ENCODE assay signal across 8 cellular contexts in genomic region chr15:78618490-78618934, GRCh38. TPM values are rescaled to one million over a fixed set of nuclear protein-coding genes. Genes with fewer than 3 reads are reported as not detected.
DNase-seq lines count a peak whose midpoint lies in the region; ATAC-seq, FAIRE-seq and TF ChIP-seq lines count a peak whose summit lies in the region.

No MANE protein-coding gene starts in this region.

- no peak overlapping the region for H3K9ac ChIP-seq in HCT116 (ENCODE audit: low read length)
- H3K9ac ChIP-seq in colonic mucosa (ENCODE audit: low read depth in 2 of 2, low read length in 2 of 2): no peak overlapping the region
- H3K9ac ChIP-seq in HepG2 (ENCODE audit: insufficient read depth, low read depth, low read length): no peak overlapping the region

- BruUV-seq in HCT116 (replicated peaks; lab: Mats Ljungman, UMichigan) (no TSS peak), HepG2 (replicated peaks; lab: Mats Ljungman, UMichigan) (no TSS peak)

- H3K9me3 ChIP-seq in HCT116 (ENCODE audit: control insufficient read depth in 1 of 2, insufficient read depth in 1 of 2, low read depth in 1 of 2, low read length in 2 of 2) (no peaks in the 10 kb centered on the region), colonic mucosa (no peaks in the 10 kb centered on the region), HepG2 (ENCODE audit: low read length) (no peaks in the 10 kb centered on the region)

- H3K4me3 ChIP-seq in HCT116 (replicated peaks in 1 of 2; ENCODE audit: low read depth in 1 of 2, low read length in 2 of 2): no peak overlapping the region
- no peak overlapping the region for H3K4me3 ChIP-seq in colonic mucosa
- no peak overlapping the region for H3K4me3 ChIP-seq in HepG2 (replicated peaks in 1 of 3; ENCODE audit: insufficient read depth in 1 of 3, low read depth in 2 of 3, low read length in 3 of 3)

- H3K9me2 ChIP-seq in HCT116 (ENCODE audit: insufficient read depth): no peaks in the 10 kb centered on the region

- TF ChIP-seq CTCF in AG09319 (IDR thresholded peaks at IDR 0.05; ENCODE audit: low read depth, low read length): peak; percentile 74
- TF ChIP-seq CTCF in HCT116 (IDR thresholded peaks at IDR 0.05 in 2 of 3, conservative IDR thresholded peaks at IDR 0.05 in 1 of 3; ENCODE audit: borderline replicate concordance in 1 of 3, insufficient read depth in 1 of 3, low read depth in 2 of 3, low read length in 2 of 3): peak; percentile 78 to 88 (median 81)
- TF ChIP-seq CTCF in colonic mucosa (IDR thresholded peaks at IDR 0.05): peak; percentile 79
- peak; percentile 81 for TF ChIP-seq CTCF in HepG2 (CRISPR knock-in tag; IDR thresholded peaks at IDR 0.05)

- H3K27me3 ChIP-seq in HCT116 (ENCODE audit: insufficient read depth, low read length) (no peaks in the 10 kb centered on the region), colonic mucosa (peaks cover 34% of the 10 kb centered on the region), HepG2 (ENCODE audit: control insufficient read depth in 1 of 2, insufficient read depth in 2 of 2, low read length in 2 of 2) (peaks cover 3 to 42% of the 10 kb centered on the region in 2 experiments; a peak in 4 of 5 replicates)

- no peaks in the 10 kb centered on the region for H4K20me1 ChIP-seq in HCT116 (ENCODE audit: insufficient read depth)
- H4K20me1 ChIP-seq in HepG2 (ENCODE audit: insufficient read depth, low read length): no peaks in the 10 kb centered on the region

- CTCF ChIA-PET in HCT116 (lab: Charles Lee): interaction anchor here (1.1 kb wide), 1 partner anchor 132 kb away, joined by 4 read pairs; no protein-coding TSS in a partner anchor
- CTCF ChIA-PET in HepG2 (lab: Yijun Ruan, JAX; ENCODE audit: low intra/inter-chr PET ratio, low total read pairs): interaction anchor here (1.2 to 2.3 kb wide), 4 partner anchors 20 to 133 kb away, joined by 3 to 20 read pairs (median 8); no protein-coding TSS in a partner anchor

- FAIRE-seq in HepG2 (lab: Jason Lieb, UNC): peak; percentile 96

- no peak overlapping the region for H3K27ac ChIP-seq in HCT116 (ENCODE audit: low read depth, low read length)
- no peak overlapping the region for H3K27ac ChIP-seq in colonic mucosa
- no peak overlapping the region for H3K27ac ChIP-seq in HepG2 (ENCODE audit: extremely low read length, insufficient read depth, low read length)

- POLR2A ChIA-PET in HCT116 (lab: Charles Lee) (no interaction called here), HepG2 (lab: Yijun Ruan, JAX) (no interaction called here)

- peak overlapping the region; percentile 83 for H2AFZ ChIP-seq in HCT116 (ENCODE audit: low read depth, low read length, poor library complexity, severe bottlenecking)
- H2AFZ ChIP-seq in HepG2 (ENCODE audit: low read length): no peak overlapping the region

- RAD21 ChIA-PET in HCT116 (lab: Charles Lee; ENCODE audit: low non-redundant PET in 1 of 2, low total read pairs in 2 of 2, uncharacterized antibody in 2 of 2, unreplicated experiment in 2 of 2): no interaction called here

- TF ChIP-seq EP300 in HepG2 (IDR thresholded peaks at IDR 0.05; ENCODE audit: low read depth in 2 of 2, low read length in 2 of 2) (no peak), HepG2 (CRISPR knock-in tag; IDR thresholded peaks at IDR 0.05; ENCODE audit: borderline replicate concordance) (no peak)

- no peaks in the 10 kb centered on the region for H3K79me2 ChIP-seq in HCT116 (ENCODE audit: insufficient read depth, low read length)
- H3K79me2 ChIP-seq in HepG2 (ENCODE audit: insufficient read depth, low read length): no peaks in the 10 kb centered on the region

- in situ Hi-C loops in HepG2 (cut with HindIII; ENCODE audit: extremely low pct_ligation_motif_present, low pct_unique_long_range_greater_than_20kb): no loop called here

- WGBS in HepG2 (ENCODE audit: low lambda C conversion rate): 14% methylated on average over 7 of the region's 8 CpGs

- H3K4me1 ChIP-seq in HCT116 (ENCODE audit: control insufficient read depth in 1 of 2, insufficient read depth in 2 of 2, low read length in 2 of 2) (peaks cover 0 to 4% of the 10 kb centered on the region in 2 experiments; a peak in 1 of 4 replicates), colonic mucosa (no peaks in the 10 kb centered on the region), HepG2 (ENCODE audit: insufficient read depth, low read length) (no peaks in the 10 kb centered on the region)

- H3K36me3 ChIP-seq in HCT116 (ENCODE audit: control insufficient read depth in 1 of 2, insufficient read depth in 2 of 2, low read length in 2 of 2) (no peaks in the 10 kb centered on the region), colonic mucosa (no peaks in the 10 kb centered on the region), HepG2 (replicated peaks in 1 of 2; ENCODE audit: control insufficient read depth in 1 of 2, insufficient read depth in 2 of 2, low read length in 2 of 2) (no peaks in the 10 kb centered on the region)

- intact Hi-C loops in HCT116 (cut with micrococcal nuclease) (loop anchor here (1.0 kb wide), 2 partner anchors 91 to 133 kb away; no protein-coding TSS in a partner anchor), colonic mucosa (cut with DNase I) (loop anchor here (5.0 kb wide), 1 partner anchor 134 kb away; no protein-coding TSS in a partner anchor), HepG2 (cut with micrococcal nuclease; ENCODE audit: unreplicated experiment) (loop anchor here (1.0 kb wide), 2 partner anchors 91 to 133 kb away; no protein-coding TSS in a partner anchor)

- peak; percentile 93 for ATAC-seq in HCT116
- peak; percentile 64 for ATAC-seq in HepG2
- no peak for ATAC-seq in GM19023 (IDR thresholded peaks at IDR 0.05; ENCODE audit: unreplicated experiment)

- DNase-seq in AG09319 (ENCODE audit: extremely low read depth, low read depth): peak; percentile 91
- DNase-seq in HCT116 (ENCODE audit: low read depth, low spot score): peak; percentile 73
- peak; percentile 53 to 88 for DNase-seq in NCI-H526 (lab: John Stamatoyannopoulos, UW)
- peak; percentile 90 for DNase-seq in activated CD4-positive, alpha-beta T cell treated with anti-CD3 and anti-CD28 coated beads for 48 hours
- DNase-seq in colonic mucosa: peak; percentile 94
- DNase-seq in HepG2 (ENCODE audit: low spot score): peak; percentile 66
- peak; percentile 77 for DNase-seq in stimulated activated CD4-positive, alpha-beta T cell treated with anti-CD3 and anti-CD28 coated beads, Interleukin-4, amount 100 ng/mL, for 1 hour

- TF ChIP-seq RAD21 in HCT116 (IDR thresholded peaks at IDR 0.05; ENCODE audit: low read depth) (peak; percentile 82), HepG2 (CRISPR knock-in tag; IDR thresholded peaks at IDR 0.05) (peak; percentile 59)

- H3K4me2 ChIP-seq in HCT116 (ENCODE audit: low read length) (peak overlapping the region; percentile 28; the same call in 1 of the 2 replicates), HepG2 (ENCODE audit: low read depth, low read length) (no peak overlapping the region)

- TF ChIP-seq POLR2A in HCT116 (IDR thresholded peaks at IDR 0.05; ENCODE audit: borderline replicate concordance, extremely low read depth, insufficient read depth, insufficient read length): no peak
- TF ChIP-seq POLR2A in HepG2 (IDR thresholded peaks at IDR 0.05; ENCODE audit: insufficient read depth in 1 of 2, low read depth in 2 of 2, low read length in 2 of 2): no peak

RNA-seq across cellular contexts. Expression of gene CHRNA3, which starts 2.3 kb away (rescaled TPM):
- not detected for total RNA-seq in HCT116 (2021; ENCODE audit: unreplicated experiment)
- 0.22 and 0.35 TPM in 2 replicates for polyA plus RNA-seq in HCT116 (2012)
- 1 to 10 TPM; 2.0 to 3.5 TPM for total RNA-seq in colonic mucosa
- total RNA-seq in HepG2 (2016; rRNA removed; fragmentation: Illumina TruSeq; extraction: Trizol): not detected in 2 replicates
- total RNA-seq in HepG2 (2016; cell fraction: cytosol; rRNA removed; fragmentation: Illumina TruSeq; extraction: Trizol; ENCODE audit: low read depth): not detected in 2 replicates
- total RNA-seq in HepG2 (2016; cell fraction: insoluble cytoplasmic fraction; rRNA removed; fragmentation: Illumina TruSeq; extraction: Trizol): not detected in 2 replicates
- total RNA-seq in HepG2 (2016; cell fraction: membrane; rRNA removed; fragmentation: Illumina TruSeq; extraction: Trizol): not detected in 2 replicates
- not detected in 2 replicates for total RNA-seq in HepG2 (2016; cell fraction: nucleus; rRNA removed; fragmentation: Illumina TruSeq; extraction: Trizol)
- polyA plus RNA-seq in HepG2 (2011; rRNA removed): not detected in 2 replicates
- not detected in 2 replicates for polyA plus RNA-seq in HepG2 (2011; cell fraction: cytosol; rRNA removed)
- polyA plus RNA-seq in HepG2 (2011; cell fraction: nucleus; rRNA removed): not detected in 2 replicates
- 0.64 TPM in 1 of 2 replicates, not detected in the other for polyA plus RNA-seq in HepG2 (2012)
- not detected in 2 replicates for polyA plus RNA-seq in HepG2 (2016; cell fraction: cytosol; fragmentation: Illumina TruSeq; extraction: Trizol; ENCODE audit: low read depth)
- not detected in 2 replicates for polyA plus RNA-seq in HepG2 (2016; cell fraction: insoluble cytoplasmic fraction; fragmentation: Illumina TruSeq; extraction: Trizol; ENCODE audit: low read depth)
- polyA plus RNA-seq in HepG2 (2016; cell fraction: membrane; fragmentation: Illumina TruSeq; extraction: Trizol; ENCODE audit: low read depth): not detected in 2 replicates
- not detected in 2 replicates for polyA plus RNA-seq in HepG2 (2016; cell fraction: nucleus; fragmentation: Illumina TruSeq; extraction: Trizol; ENCODE audit: insufficient read depth, low read depth)
- polyA minus RNA-seq in HepG2 (2011; rRNA and poly(A)+ RNA removed; ENCODE audit: low replicate concordance): not detected in 2 replicates
- polyA minus RNA-seq in HepG2 (2011; cell fraction: cytosol; rRNA and poly(A)+ RNA removed): not detected in 2 replicates
- not detected in 2 replicates for polyA minus RNA-seq in HepG2 (2011; cell fraction: nucleus; rRNA and poly(A)+ RNA removed)

RNA-seq across cellular contexts. Expression of gene CHRNB4, which starts 22.5 kb away (rescaled TPM):
- 2.0 TPM for total RNA-seq in HCT116 (2021; ENCODE audit: unreplicated experiment)
- 1.9 and 2.3 TPM in 2 replicates for polyA plus RNA-seq in HCT116 (2012)
- total RNA-seq in colonic mucosa: under 1 TPM in 1 of 2 donors, not detected in 1; 0.24 TPM
- not detected in 2 replicates for total RNA-seq in HepG2 (2016; rRNA removed; fragmentation: Illumina TruSeq; extraction: Trizol)
- total RNA-seq in HepG2 (2016; cell fraction: cytosol; rRNA removed; fragmentation: Illumina TruSeq; extraction: Trizol; ENCODE audit: low read depth): not detected in 2 replicates
- total RNA-seq in HepG2 (2016; cell fraction: insoluble cytoplasmic fraction; rRNA removed; fragmentation: Illumina TruSeq; extraction: Trizol): not detected in 2 replicates
- not detected in 2 replicates for total RNA-seq in HepG2 (2016; cell fraction: membrane; rRNA removed; fragmentation: Illumina TruSeq; extraction: Trizol)
- total RNA-seq in HepG2 (2016; cell fraction: nucleus; rRNA removed; fragmentation: Illumina TruSeq; extraction: Trizol): not detected in 2 replicates
- not detected in 2 replicates for polyA plus RNA-seq in HepG2 (2011; rRNA removed)
- not detected in 2 replicates for polyA plus RNA-seq in HepG2 (2011; cell fraction: cytosol; rRNA removed)
- polyA plus RNA-seq in HepG2 (2011; cell fraction: nucleus; rRNA removed): 0.03 TPM in 1 of 2 replicates, not detected in the other
- polyA plus RNA-seq in HepG2 (2012): not detected in 2 replicates
- not detected in 2 replicates for polyA plus RNA-seq in HepG2 (2016; cell fraction: cytosol; fragmentation: Illumina TruSeq; extraction: Trizol; ENCODE audit: low read depth)
- polyA plus RNA-seq in HepG2 (2016; cell fraction: insoluble cytoplasmic fraction; fragmentation: Illumina TruSeq; extraction: Trizol; ENCODE audit: low read depth): not detected in 2 replicates
- not detected in 2 replicates for polyA plus RNA-seq in HepG2 (2016; cell fraction: membrane; fragmentation: Illumina TruSeq; extraction: Trizol; ENCODE audit: low read depth)
- not detected in 2 replicates for polyA plus RNA-seq in HepG2 (2016; cell fraction: nucleus; fragmentation: Illumina TruSeq; extraction: Trizol; ENCODE audit: insufficient read depth, low read depth)
- 0.05 and 0.98 TPM in 2 replicates for polyA minus RNA-seq in HepG2 (2011; rRNA and poly(A)+ RNA removed; ENCODE audit: low replicate concordance)
- polyA minus RNA-seq in HepG2 (2011; cell fraction: cytosol; rRNA and poly(A)+ RNA removed): not detected in 2 replicates
- polyA minus RNA-seq in HepG2 (2011; cell fraction: nucleus; rRNA and poly(A)+ RNA removed): not detected in 2 replicates

RNA-seq across cellular contexts. Expression of gene CHRNA5, which starts 53.2 kb away (rescaled TPM):
- total RNA-seq in HCT116 (2021; ENCODE audit: unreplicated experiment) (25.2 TPM), colonic mucosa (10 to 100 TPM in 1 of 2 donors, 1 to 10 TPM in 1; 9.7 to 10.3 TPM), HepG2 (2016; rRNA removed; fragmentation: Illumina TruSeq; extraction: Trizol) (5.1 and 10.5 TPM in 2 replicates)
- polyA plus RNA-seq in HCT116 (2012): 5.1 and 9.3 TPM in 2 replicates
- 2.6 and 4.4 TPM in 2 replicates for total RNA-seq in HepG2 (2016; cell fraction: cytosol; rRNA removed; fragmentation: Illumina TruSeq; extraction: Trizol; ENCODE audit: low read depth)
- total RNA-seq in HepG2 (2016; cell fraction: insoluble cytoplasmic fraction; rRNA removed; fragmentation: Illumina TruSeq; extraction: Trizol): 6.0 and 9.6 TPM in 2 replicates
- 3.0 and 4.1 TPM in 2 replicates for total RNA-seq in HepG2 (2016; cell fraction: membrane; rRNA removed; fragmentation: Illumina TruSeq; extraction: Trizol)
- 9.4 and 11.0 TPM in 2 replicates for total RNA-seq in HepG2 (2016; cell fraction: nucleus; rRNA removed; fragmentation: Illumina TruSeq; extraction: Trizol)
- polyA plus RNA-seq in HepG2 (2011; rRNA removed): 3.7 and 4.1 TPM in 2 replicates
- polyA plus RNA-seq in HepG2 (2011; cell fraction: cytosol; rRNA removed): 1.4 and 2.7 TPM in 2 replicates
- polyA plus RNA-seq in HepG2 (2011; cell fraction: nucleus; rRNA removed): 0.37 and 1.0 TPM in 2 replicates
- polyA plus RNA-seq in HepG2 (2012): 3.7 and 3.8 TPM in 2 replicates
- polyA plus RNA-seq in HepG2 (2016; cell fraction: cytosol; fragmentation: Illumina TruSeq; extraction: Trizol; ENCODE audit: low read depth): 0.54 and 1.3 TPM in 2 replicates
- polyA plus RNA-seq in HepG2 (2016; cell fraction: insoluble cytoplasmic fraction; fragmentation: Illumina TruSeq; extraction: Trizol; ENCODE audit: low read depth): 4.2 and 7.2 TPM in 2 replicates
- polyA plus RNA-seq in HepG2 (2016; cell fraction: membrane; fragmentation: Illumina TruSeq; extraction: Trizol; ENCODE audit: low read depth): 1.9 and 2.0 TPM in 2 replicates
- 14.9 and 16.7 TPM in 2 replicates for polyA plus RNA-seq in HepG2 (2016; cell fraction: nucleus; fragmentation: Illumina TruSeq; extraction: Trizol; ENCODE audit: insufficient read depth, low read depth)
- polyA minus RNA-seq in HepG2 (2011; rRNA and poly(A)+ RNA removed; ENCODE audit: low replicate concordance): 1.4 and 13.3 TPM in 2 replicates
- 1.4 and 1.5 TPM in 2 replicates for polyA minus RNA-seq in HepG2 (2011; cell fraction: cytosol; rRNA and poly(A)+ RNA removed)
- polyA minus RNA-seq in HepG2 (2011; cell fraction: nucleus; rRNA and poly(A)+ RNA removed): 0.99 and 1.3 TPM in 2 replicates
